In the genomic region with DNA sequence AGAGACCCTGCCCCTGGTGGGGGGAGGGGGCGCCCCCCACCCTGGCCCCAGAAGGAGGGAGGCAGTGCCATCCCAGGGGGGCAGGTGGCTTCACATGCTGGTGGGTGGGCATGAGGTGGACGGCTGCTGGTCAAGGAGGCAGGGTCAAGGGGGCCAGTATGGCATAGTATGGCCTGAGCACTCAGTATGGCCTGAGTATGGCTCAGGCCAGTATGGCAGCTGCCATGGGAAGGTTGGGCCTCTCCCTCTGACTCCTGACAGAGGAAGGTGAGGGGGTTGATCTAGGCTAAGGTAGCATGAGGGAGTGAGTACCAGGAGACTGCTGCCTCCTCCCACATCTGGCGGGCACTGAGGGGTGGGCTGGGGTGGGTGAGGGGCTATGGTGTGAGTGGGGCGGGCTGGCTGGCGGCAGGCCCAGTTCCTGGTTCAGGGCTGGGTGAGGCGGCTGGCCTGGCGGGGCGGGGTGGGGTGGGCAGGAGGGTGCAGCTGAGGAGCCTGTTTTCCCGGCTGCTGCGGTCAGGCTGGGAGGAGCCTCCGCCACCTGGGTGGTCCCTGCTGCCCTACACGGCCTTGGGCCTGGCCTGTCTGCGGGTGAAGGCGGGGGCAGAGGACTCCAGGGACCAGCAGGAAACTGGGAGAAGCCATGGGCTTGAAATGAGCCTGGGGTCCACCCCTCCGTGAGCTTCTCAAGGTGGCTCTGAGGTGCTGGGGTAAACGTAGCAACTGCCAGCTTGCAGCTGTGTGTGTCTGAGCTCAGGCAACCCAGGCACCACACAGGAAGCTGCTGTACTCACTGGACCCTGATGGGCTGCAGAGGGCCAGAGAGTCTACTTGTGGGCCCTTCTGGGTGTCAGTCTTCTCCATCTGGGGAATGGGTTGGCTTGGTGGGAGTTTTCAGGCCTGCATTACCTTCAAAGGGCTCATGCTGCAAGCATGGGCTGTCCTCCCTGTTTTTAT, we compare ENCODE assay signal across 1 cellular context.
TF ChIP-seq lines count a peak whose summit lies in the region.

No MANE protein-coding gene starts in this region.

TF ChIP-seq in H1, 55 proteins besides CTCF, POLR2A, EP300 and RAD21:
- no peak for TF ChIP-seq EZH2 (IDR thresholded peaks at IDR 0.05; ENCODE audit: low read depth, low read length, severe bottlenecking)
- TF ChIP-seq, protein P1, sequence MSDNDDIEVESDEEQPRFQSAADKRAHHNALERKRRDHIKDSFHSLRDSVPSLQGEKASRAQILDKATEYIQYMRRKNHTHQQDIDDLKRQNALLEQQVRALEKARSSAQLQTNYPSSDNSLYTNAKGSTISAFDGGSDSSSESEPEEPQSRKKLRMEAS (IDR thresholded peaks at IDR 0.05): no peak
- no peak for TF ChIP-seq TAF1 (IDR thresholded peaks at IDR 0.05; ENCODE audit: low read depth, low read length)
- peak; percentile 27; the same call in 1 of the 2 replicates for TF ChIP-seq KDM1A (IDR thresholded peaks at IDR 0.05; ENCODE audit: borderline replicate concordance, low read length)
- TF ChIP-seq, protein P2, sequence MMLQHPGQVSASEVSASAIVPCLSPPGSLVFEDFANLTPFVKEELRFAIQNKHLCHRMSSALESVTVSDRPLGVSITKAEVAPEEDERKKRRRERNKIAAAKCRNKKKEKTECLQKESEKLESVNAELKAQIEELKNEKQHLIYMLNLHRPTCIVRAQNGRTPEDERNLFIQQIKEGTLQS (IDR thresholded peaks at IDR 0.05; ENCODE audit: insufficient read depth, low read depth, low read length): no peak
- TF ChIP-seq TAF7 (optimal IDR thresholded peaks at IDR 0.05; ENCODE audit: borderline replicate concordance, low read depth, low read length): no peak
- TF ChIP-seq, protein P3, sequence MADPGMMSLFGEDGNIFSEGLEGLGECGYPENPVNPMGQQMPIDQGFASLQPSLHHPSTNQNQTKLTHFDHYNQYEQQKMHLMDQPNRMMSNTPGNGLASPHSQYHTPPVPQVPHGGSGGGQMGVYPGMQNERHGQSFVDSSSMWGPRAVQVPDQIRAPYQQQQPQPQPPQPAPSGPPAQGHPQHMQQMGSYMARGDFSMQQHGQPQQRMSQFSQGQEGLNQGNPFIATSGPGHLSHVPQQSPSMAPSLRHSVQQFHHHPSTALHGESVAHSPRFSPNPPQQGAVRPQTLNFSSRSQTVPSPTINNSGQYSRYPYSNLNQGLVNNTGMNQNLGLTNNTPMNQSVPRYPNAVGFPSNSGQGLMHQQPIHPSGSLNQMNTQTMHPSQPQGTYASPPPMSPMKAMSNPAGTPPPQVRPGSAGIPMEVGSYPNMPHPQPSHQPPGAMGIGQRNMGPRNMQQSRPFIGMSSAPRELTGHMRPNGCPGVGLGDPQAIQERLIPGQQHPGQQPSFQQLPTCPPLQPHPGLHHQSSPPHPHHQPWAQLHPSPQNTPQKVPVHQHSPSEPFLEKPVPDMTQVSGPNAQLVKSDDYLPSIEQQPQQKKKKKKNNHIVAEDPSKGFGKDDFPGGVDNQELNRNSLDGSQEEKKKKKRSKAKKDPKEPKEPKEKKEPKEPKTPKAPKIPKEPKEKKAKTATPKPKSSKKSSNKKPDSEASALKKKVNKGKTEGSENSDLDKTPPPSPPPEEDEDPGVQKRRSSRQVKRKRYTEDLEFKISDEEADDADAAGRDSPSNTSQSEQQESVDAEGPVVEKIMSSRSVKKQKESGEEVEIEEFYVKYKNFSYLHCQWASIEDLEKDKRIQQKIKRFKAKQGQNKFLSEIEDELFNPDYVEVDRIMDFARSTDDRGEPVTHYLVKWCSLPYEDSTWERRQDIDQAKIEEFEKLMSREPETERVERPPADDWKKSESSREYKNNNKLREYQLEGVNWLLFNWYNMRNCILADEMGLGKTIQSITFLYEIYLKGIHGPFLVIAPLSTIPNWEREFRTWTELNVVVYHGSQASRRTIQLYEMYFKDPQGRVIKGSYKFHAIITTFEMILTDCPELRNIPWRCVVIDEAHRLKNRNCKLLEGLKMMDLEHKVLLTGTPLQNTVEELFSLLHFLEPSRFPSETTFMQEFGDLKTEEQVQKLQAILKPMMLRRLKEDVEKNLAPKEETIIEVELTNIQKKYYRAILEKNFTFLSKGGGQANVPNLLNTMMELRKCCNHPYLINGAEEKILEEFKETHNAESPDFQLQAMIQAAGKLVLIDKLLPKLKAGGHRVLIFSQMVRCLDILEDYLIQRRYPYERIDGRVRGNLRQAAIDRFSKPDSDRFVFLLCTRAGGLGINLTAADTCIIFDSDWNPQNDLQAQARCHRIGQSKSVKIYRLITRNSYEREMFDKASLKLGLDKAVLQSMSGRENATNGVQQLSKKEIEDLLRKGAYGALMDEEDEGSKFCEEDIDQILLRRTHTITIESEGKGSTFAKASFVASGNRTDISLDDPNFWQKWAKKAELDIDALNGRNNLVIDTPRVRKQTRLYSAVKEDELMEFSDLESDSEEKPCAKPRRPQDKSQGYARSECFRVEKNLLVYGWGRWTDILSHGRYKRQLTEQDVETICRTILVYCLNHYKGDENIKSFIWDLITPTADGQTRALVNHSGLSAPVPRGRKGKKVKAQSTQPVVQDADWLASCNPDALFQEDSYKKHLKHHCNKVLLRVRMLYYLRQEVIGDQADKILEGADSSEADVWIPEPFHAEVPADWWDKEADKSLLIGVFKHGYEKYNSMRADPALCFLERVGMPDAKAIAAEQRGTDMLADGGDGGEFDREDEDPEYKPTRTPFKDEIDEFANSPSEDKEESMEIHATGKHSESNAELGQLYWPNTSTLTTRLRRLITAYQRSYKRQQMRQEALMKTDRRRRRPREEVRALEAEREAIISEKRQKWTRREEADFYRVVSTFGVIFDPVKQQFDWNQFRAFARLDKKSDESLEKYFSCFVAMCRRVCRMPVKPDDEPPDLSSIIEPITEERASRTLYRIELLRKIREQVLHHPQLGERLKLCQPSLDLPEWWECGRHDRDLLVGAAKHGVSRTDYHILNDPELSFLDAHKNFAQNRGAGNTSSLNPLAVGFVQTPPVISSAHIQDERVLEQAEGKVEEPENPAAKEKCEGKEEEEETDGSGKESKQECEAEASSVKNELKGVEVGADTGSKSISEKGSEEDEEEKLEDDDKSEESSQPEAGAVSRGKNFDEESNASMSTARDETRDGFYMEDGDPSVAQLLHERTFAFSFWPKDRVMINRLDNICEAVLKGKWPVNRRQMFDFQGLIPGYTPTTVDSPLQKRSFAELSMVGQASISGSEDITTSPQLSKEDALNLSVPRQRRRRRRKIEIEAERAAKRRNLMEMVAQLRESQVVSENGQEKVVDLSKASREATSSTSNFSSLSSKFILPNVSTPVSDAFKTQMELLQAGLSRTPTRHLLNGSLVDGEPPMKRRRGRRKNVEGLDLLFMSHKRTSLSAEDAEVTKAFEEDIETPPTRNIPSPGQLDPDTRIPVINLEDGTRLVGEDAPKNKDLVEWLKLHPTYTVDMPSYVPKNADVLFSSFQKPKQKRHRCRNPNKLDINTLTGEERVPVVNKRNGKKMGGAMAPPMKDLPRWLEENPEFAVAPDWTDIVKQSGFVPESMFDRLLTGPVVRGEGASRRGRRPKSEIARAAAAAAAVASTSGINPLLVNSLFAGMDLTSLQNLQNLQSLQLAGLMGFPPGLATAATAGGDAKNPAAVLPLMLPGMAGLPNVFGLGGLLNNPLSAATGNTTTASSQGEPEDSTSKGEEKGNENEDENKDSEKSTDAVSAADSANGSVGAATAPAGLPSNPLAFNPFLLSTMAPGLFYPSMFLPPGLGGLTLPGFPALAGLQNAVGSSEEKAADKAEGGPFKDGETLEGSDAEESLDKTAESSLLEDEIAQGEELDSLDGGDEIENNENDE (IDR thresholded peaks at IDR 0.05; ENCODE audit: insufficient replicate concordance, low read length): no peak
- TF ChIP-seq CBX8 (IDR thresholded peaks at IDR 0.05; ENCODE audit: borderline replicate concordance, low read depth, low read length): no peak
